Comparison of ENCODE assay signal across 9 cellular contexts in the genomic region with DNA sequence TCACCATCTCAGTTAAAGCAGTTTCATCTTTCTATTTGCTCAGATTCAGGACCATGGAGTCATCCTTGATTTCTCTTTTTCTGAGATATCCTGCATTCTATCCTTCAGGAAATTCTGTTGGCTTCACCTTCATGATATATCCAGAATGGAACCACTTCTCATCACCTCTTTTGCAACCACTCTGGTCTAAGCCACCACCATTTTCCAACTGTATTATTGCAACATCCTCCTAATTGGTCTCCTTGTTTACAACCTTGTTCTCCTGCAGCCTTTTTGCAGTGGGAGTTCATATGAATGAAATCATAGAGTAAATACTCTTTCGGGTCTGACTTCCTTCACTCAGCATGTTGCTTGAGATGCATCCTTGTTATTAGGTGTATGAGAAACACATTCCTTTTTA. TPM values are rescaled to one million over a fixed set of nuclear protein-coding genes. Genes with fewer than 3 reads are reported as not detected.
"Had no signal": no experiment of that assay in that cellular context is flagged by ENCODE, and none has a peak within 500 bp of the region (broad histone marks: within the 10 kb centered on the region; RNA-seq: fewer than 3 reads in every experiment).

No MANE protein-coding gene starts in this region.

- H3K9me3 Mint-ChIP-seq: GM23338 had no signal

- DNase-seq: Karpas-422, KBM-7 had no signal

- H2AFZ ChIP-seq: GM23338 had no signal

- H3K27ac ChIP-seq: KMS-11 had no signal

- FAIRE-seq: H1, HTR-8/SVneo had no signal

- H3K4me1 ChIP-seq: HAP-1 had no signal

- H3K4me3 ChIP-seq: GM23338, HAP-1 had no signal

- H3K27ac Mint-ChIP-seq: GM23338 had no signal

- ATAC-seq: HCT116 had no signal

- H3K36me3 ChIP-seq: HAP-1 had no signal

- H3K9me3 ChIP-seq: HAP-1 had no signal

- H3K4me3 Mint-ChIP-seq: GM23338 had no signal

- H3K4me2 ChIP-seq: GM23338, KMS-11 had no signal

- H3K9ac ChIP-seq: KMS-11 had no signal

RNA-seq across cellular contexts. Expression of a gene that starts 3.4 kb away (rescaled TPM):
- total RNA-seq: HT-29 had no signal
